Comparison of ENCODE assay signal across 13 cellular contexts in the genomic region with DNA sequence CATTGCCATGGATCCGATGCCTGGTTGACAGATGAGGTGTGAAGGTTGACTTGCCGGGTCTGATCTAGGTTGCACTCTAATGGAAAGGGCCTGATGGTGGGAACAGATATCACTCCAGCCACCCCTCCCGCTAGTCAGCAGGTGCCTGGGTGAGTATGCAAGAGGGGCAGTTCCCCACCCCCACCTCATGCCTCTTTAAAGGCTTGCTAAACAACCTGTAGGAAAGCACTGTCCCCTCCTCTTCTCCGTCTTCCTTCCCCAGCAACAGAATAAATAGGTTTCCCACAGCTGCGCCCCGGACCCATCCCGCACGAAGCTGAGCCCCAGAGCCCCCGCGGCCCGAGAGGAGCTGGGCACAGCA. TPM values are rescaled to one million over a fixed set of nuclear protein-coding genes. Genes with fewer than 3 reads are reported as not detected.
DNase-seq lines count a peak whose midpoint lies in the region; ATAC-seq, FAIRE-seq and TF ChIP-seq lines count a peak whose summit lies in the region.
"Had no signal": no experiment of that assay in that cellular context is flagged by ENCODE, and none has a peak within 500 bp of the region (broad histone marks: within the 10 kb centered on the region; RNA-seq: fewer than 3 reads in every experiment).

No MANE protein-coding gene starts in this region.

- TF ChIP-seq POLR2A in tibial nerve (IDR thresholded peaks at IDR 0.05) = no peak

- intact Hi-C loops in naive thymus-derived CD4-positive, alpha-beta T cell (cut with micrococcal nuclease) = no loop called here

- peaks cover 0 to 6% of the 10 kb centered on the region in 2 donors for H3K4me1 ChIP-seq in naive thymus-derived CD4-positive, alpha-beta T cell (ENCODE audit: control insufficient read depth in 2 of 2, insufficient read depth in 2 of 2, low read length in 2 of 2)
- peaks cover 0 to 42% (median 32%) of the 10 kb centered on the region in 4 donors for H3K4me1 ChIP-seq in tibial nerve

- peaks cover 14% of the 10 kb centered on the region for H3K4me1 Mint-ChIP-seq in activated naive CD8-positive, alpha-beta T cell (ENCODE audit: low read depth)
- peaks cover 2% of the 10 kb centered on the region for H3K4me1 Mint-ChIP-seq in activated naive CD8-positive, alpha-beta T cell treated with anti-CD3 and anti-CD28 coated beads for 36 hours
- peaks cover 7% of the 10 kb centered on the region for H3K4me1 Mint-ChIP-seq in activated naive CD8-positive, alpha-beta T cell treated with anti-CD3 and anti-CD28 coated beads, Interleukin-2, amount 10 ng/mL, durations not matched to agents 7 days and 5 days
- peaks cover 6 to 16% (median 10%) of the 10 kb centered on the region in 7 donors for H3K4me1 Mint-ChIP-seq in naive thymus-derived CD4-positive, alpha-beta T cell

- H3K27me3 ChIP-seq in naive thymus-derived CD4-positive, alpha-beta T cell (ENCODE audit: control insufficient read depth in 2 of 2, insufficient read depth in 2 of 2, low read length in 2 of 2) = peaks cover 0 to 9% of the 10 kb centered on the region in 2 donors
- H3K27me3 ChIP-seq in tibial nerve = peaks cover 0 to 88% of the 10 kb centered on the region in 2 donors

- H3K36me3 Mint-ChIP-seq in activated naive CD8-positive, alpha-beta T cell = no peaks in the 10 kb centered on the region
- H3K36me3 Mint-ChIP-seq in activated naive CD8-positive, alpha-beta T cell treated with anti-CD3 and anti-CD28 coated beads for 36 hours = no peaks in the 10 kb centered on the region
- no peaks in the 10 kb centered on the region for H3K36me3 Mint-ChIP-seq in activated naive CD8-positive, alpha-beta T cell treated with anti-CD3 and anti-CD28 coated beads, Interleukin-2, amount 10 ng/mL, durations not matched to agents 7 days and 5 days
- H3K36me3 Mint-ChIP-seq in naive thymus-derived CD4-positive, alpha-beta T cell = no peaks in the 10 kb centered on the region

- TF ChIP-seq CTCF in tibial nerve (IDR thresholded peaks at IDR 0.05) = no peak

- H3K27ac ChIP-seq in naive thymus-derived CD4-positive, alpha-beta T cell (ENCODE audit: low read depth, low read length) = no peak overlapping the region
- no peak overlapping the region for H3K27ac ChIP-seq in tibial nerve
- H3K27ac ChIP-seq: skin epidermis had no signal

- no peak for ATAC-seq in activated naive CD8-positive, alpha-beta T cell treated with anti-CD3 and anti-CD28 coated beads, Interleukin-2, amount 10 ng/mL, durations not matched to agents 7 days and 5 days (ENCODE audit: low read depth)
- no peak for ATAC-seq in naive thymus-derived CD4-positive, alpha-beta T cell

- POLR2A ChIA-PET in activated naive CD8-positive, alpha-beta T cell treated with anti-CD3 and anti-CD28 coated beads, Interleukin-2, amount 10 ng/mL, durations not matched to agents 7 days and 5 days (lab: Charles Lee) = no interaction called here
- POLR2A ChIA-PET in naive thymus-derived CD4-positive, alpha-beta T cell (lab: Charles Lee) = no interaction called here

- WGBS in tibial nerve, 2 donors = 19 to 29% methylated on average over 6 to 11 of the region's 11 CpGs

- peak overlapping the region; percentile 69 for H3K4me3 Mint-ChIP-seq in activated naive CD8-positive, alpha-beta T cell
- H3K4me3 Mint-ChIP-seq in activated naive CD8-positive, alpha-beta T cell treated with anti-CD3 and anti-CD28 coated beads for 36 hours = no peak overlapping the region
- H3K4me3 Mint-ChIP-seq in activated naive CD8-positive, alpha-beta T cell treated with anti-CD3 and anti-CD28 coated beads, Interleukin-2, amount 10 ng/mL, durations not matched to agents 7 days and 5 days = peak overlapping the region; percentile 70
- H3K4me3 Mint-ChIP-seq in naive thymus-derived CD4-positive, alpha-beta T cell = peak overlapping the region; percentile 17 to 83 (median 74)

- no peaks in the 10 kb centered on the region for H3K9me3 ChIP-seq in naive thymus-derived CD4-positive, alpha-beta T cell (ENCODE audit: control insufficient read depth in 2 of 3, low read length in 3 of 3)
- peaks cover 0 to 10% (median 0%) of the 10 kb centered on the region in 4 donors for H3K9me3 ChIP-seq in tibial nerve
- H3K9me3 ChIP-seq: MG63 had no signal

- H3K36me3 ChIP-seq in naive thymus-derived CD4-positive, alpha-beta T cell (ENCODE audit: control insufficient read depth in 2 of 3, insufficient read depth in 3 of 3, low read length in 3 of 3) = no peaks in the 10 kb centered on the region
- no peaks in the 10 kb centered on the region for H3K36me3 ChIP-seq in tibial nerve
- H3K36me3 ChIP-seq: MG63 had no signal

- no peak for TF ChIP-seq EP300 in tibial nerve (IDR thresholded peaks at IDR 0.05)

- no peaks in the 10 kb centered on the region for H3K9me3 Mint-ChIP-seq in activated naive CD8-positive, alpha-beta T cell (ENCODE audit: low read depth)
- no peaks in the 10 kb centered on the region for H3K9me3 Mint-ChIP-seq in activated naive CD8-positive, alpha-beta T cell treated with anti-CD3 and anti-CD28 coated beads for 36 hours
- no peaks in the 10 kb centered on the region for H3K9me3 Mint-ChIP-seq in activated naive CD8-positive, alpha-beta T cell treated with anti-CD3 and anti-CD28 coated beads, Interleukin-2, amount 10 ng/mL, durations not matched to agents 7 days and 5 days
- H3K9me3 Mint-ChIP-seq in naive thymus-derived CD4-positive, alpha-beta T cell = peaks cover 0 to 4% (median 0%) of the 10 kb centered on the region in 11 donors

- H3K27ac Mint-ChIP-seq in activated naive CD8-positive, alpha-beta T cell = no peak overlapping the region
- no peak overlapping the region for H3K27ac Mint-ChIP-seq in activated naive CD8-positive, alpha-beta T cell treated with anti-CD3 and anti-CD28 coated beads for 36 hours
- no peak overlapping the region for H3K27ac Mint-ChIP-seq in activated naive CD8-positive, alpha-beta T cell treated with anti-CD3 and anti-CD28 coated beads, Interleukin-2, amount 10 ng/mL, durations not matched to agents 7 days and 5 days
- no peak overlapping the region for H3K27ac Mint-ChIP-seq in naive thymus-derived CD4-positive, alpha-beta T cell

- H3K27me3 Mint-ChIP-seq in activated naive CD8-positive, alpha-beta T cell = peaks cover 46% of the 10 kb centered on the region
- peaks cover 81% of the 10 kb centered on the region for H3K27me3 Mint-ChIP-seq in activated naive CD8-positive, alpha-beta T cell treated with anti-CD3 and anti-CD28 coated beads for 36 hours
- peaks cover 65% of the 10 kb centered on the region for H3K27me3 Mint-ChIP-seq in activated naive CD8-positive, alpha-beta T cell treated with anti-CD3 and anti-CD28 coated beads, Interleukin-2, amount 10 ng/mL, durations not matched to agents 7 days and 5 days
- peaks cover 55 to 82% (median 75%) of the 10 kb centered on the region in 5 donors for H3K27me3 Mint-ChIP-seq in naive thymus-derived CD4-positive, alpha-beta T cell

- FAIRE-seq in RCC 7860 (lab: Jason Lieb, UNC) = no peak
- FAIRE-seq: endometrium had no signal

- CTCF ChIA-PET in naive thymus-derived CD4-positive, alpha-beta T cell (lab: Charles Lee) = no interaction called here

- no peak for DNase-seq in activated naive CD8-positive, alpha-beta T cell treated with anti-CD3 and anti-CD28 coated beads for 36 hours
- no peak for DNase-seq in activated naive CD8-positive, alpha-beta T cell treated with anti-CD3 and anti-CD28 coated beads, Interleukin-2, amount 10 ng/mL, durations not matched to agents 7 days and 5 days
- DNase-seq in naive thymus-derived CD4-positive, alpha-beta T cell = no peak
- DNase-seq in tibial nerve (ENCODE audit: low spot score in 2 of 2) (no peak), RCC 7860 (ENCODE audit: low spot score) (no peak), cortex of kidney (lab: John Stamatoyannopoulos, UW) (no peak)
- no peak for DNase-seq in stimulated activated naive CD4-positive, alpha-beta T cell treated with Interleukin-2 at 50 U/mL for 16 hours (lab: John Stamatoyannopoulos, UW)
- DNase-seq: activated gamma-delta T cell treated with Interleukin-2 at 50 U/mL for 16 hours, MG63 had no signal

- no peak overlapping the region for H3K4me3 ChIP-seq in naive thymus-derived CD4-positive, alpha-beta T cell (ENCODE audit: low read length)
- H3K4me3 ChIP-seq in tibial nerve = peak overlapping the region; percentile 34 to 57 (median 48)

RNA-seq across cellular contexts. Expression of a gene that starts 0.7 kb away (rescaled TPM):
- total RNA-seq in activated naive CD8-positive, alpha-beta T cell treated with anti-CD3 and anti-CD28 coated beads for 36 hours = under 1 TPM in 1 of 2 experiments, not detected in 1; 0.06 TPM
- under 1 TPM in 1 of 2 experiments, not detected in 1; 0.06 TPM for total RNA-seq in activated naive CD8-positive, alpha-beta T cell treated with anti-CD3 and anti-CD28 coated beads, Interleukin-2, amount 10 ng/mL, durations not matched to agents 7 days and 5 days
- under 1 TPM in 4 of 5 experiments, not detected in 1; 0.10 to 0.89 (median 0.40) TPM for total RNA-seq in naive thymus-derived CD4-positive, alpha-beta T cell
- polyA plus RNA-seq in naive thymus-derived CD4-positive, alpha-beta T cell = under 1 TPM; 0.28 to 0.41 TPM
- total RNA-seq in tibial nerve = under 1 TPM in 2 of 4 donors, not detected in 2; 0.42 to 0.59 TPM
- polyA plus RNA-seq: BJ had no signal
